Comparison of ENCODE assay signal across 16 cellular contexts in the genomic region with DNA sequence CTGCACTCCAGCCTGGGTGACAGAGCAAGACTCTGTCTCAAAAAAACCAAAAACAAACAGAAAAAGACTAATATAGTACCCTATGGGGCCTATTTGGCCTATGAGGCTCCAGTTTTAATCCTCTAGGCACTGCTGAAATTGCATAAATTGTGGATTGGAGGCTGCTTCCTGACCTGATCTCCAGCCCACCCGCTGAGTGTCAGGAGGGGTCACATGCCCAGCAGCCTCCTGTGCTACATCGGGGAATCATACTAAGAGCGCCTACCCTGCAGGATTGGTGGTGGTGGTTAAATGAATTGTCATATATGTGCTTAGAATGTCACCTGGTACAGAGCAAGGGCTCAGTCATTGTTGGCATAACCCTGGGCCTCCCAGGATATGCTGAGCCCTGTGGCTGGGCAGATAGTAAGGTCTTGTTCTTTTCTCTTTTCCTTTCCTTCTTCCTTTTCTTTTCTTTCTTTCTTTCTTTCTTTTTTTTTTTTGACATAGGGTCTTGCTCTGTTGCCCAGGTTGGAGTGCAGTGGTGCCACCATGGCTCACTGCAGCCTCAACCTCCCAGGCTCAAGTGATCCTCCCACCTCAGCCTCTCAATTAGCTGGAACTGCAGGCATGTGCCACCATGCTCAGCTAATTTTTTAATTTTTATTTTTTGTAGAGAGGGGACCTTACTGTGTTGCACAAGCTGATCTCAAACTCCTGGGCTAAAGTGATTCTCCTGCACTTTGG. TPM values are rescaled to one million over a fixed set of nuclear protein-coding genes. Genes with fewer than 3 reads are reported as not detected.
DNase-seq lines count a peak whose midpoint lies in the region; ATAC-seq, FAIRE-seq and TF ChIP-seq lines count a peak whose summit lies in the region.
"Had no signal": no experiment of that assay in that cellular context is flagged by ENCODE, and none has a peak within 500 bp of the region (broad histone marks: within the 10 kb centered on the region; RNA-seq: fewer than 3 reads in every experiment).

No MANE protein-coding gene starts in this region.

- BruUV-seq in PC-3 (replicated peaks; lab: Mats Ljungman, UMichigan): no TSS peak

- H3K4me3 ChIP-seq in GM23338: no peak overlapping the region
- H3K4me3 ChIP-seq in PC-3 (ENCODE audit: low read length): no peak overlapping the region
- H3K4me3 ChIP-seq: BLaER1 treated with 17β-estradiol and CSF1 and Interleukin-3, amounts not matched to agents 10 nM and 100 nM had no signal

- H3K27me3 ChIP-seq in GM23338 (ENCODE audit: insufficient read depth) (peaks cover 27% of the 10 kb centered on the region), PC-3 (ENCODE audit: low read length) (no peaks in the 10 kb centered on the region)
- H3K27me3 ChIP-seq: BLaER1 treated with 17β-estradiol and CSF1 and Interleukin-3, amounts not matched to agents 10 nM and 100 nM had no signal

- no peak overlapping the region for H3K27ac ChIP-seq in GM23338 (ENCODE audit: low read depth)
- H3K27ac ChIP-seq in PC-3 (ENCODE audit: low read length): no peak overlapping the region
- H3K27ac ChIP-seq: BLaER1 treated with 17β-estradiol and CSF1 and Interleukin-3, amounts not matched to agents 10 nM and 100 nM had no signal

- no peaks in the 10 kb centered on the region for H3K9me3 ChIP-seq in PC-3 (ENCODE audit: low read length)
- H3K9me3 ChIP-seq: BLaER1 treated with 17β-estradiol and CSF1 and Interleukin-3, amounts not matched to agents 10 nM and 100 nM had no signal

- FAIRE-seq in frontal cortex (lab: Jason Lieb, UNC): no peak
- FAIRE-seq: HTR-8/SVneo had no signal

- no peak for TF ChIP-seq CTCF in GM23338 (conservative IDR thresholded peaks at IDR 0.05; ENCODE audit: low read depth in 2 of 2)
- TF ChIP-seq CTCF in PC-3 (conservative IDR thresholded peaks at IDR 0.05; ENCODE audit: low read depth, low read length): no peak
- TF ChIP-seq CTCF in nephron (IDR thresholded peaks at IDR 0.05; ENCODE audit: unreplicated experiment in 3 of 3): no peak

- no peaks in the 10 kb centered on the region for H3K79me2 ChIP-seq in GM23338 (replicated peaks; ENCODE audit: insufficient read depth)
- no peaks in the 10 kb centered on the region for H3K79me2 ChIP-seq in PC-3 (ENCODE audit: low read length)

- ATAC-seq in GM23338 (peak; percentile 19), PC-3 (no peak), GM21390 (IDR thresholded peaks at IDR 0.05; ENCODE audit: unreplicated experiment) (no peak)
- no peak for ATAC-seq in central memory CD8-positive, alpha-beta T cell (replicated peaks; ENCODE audit: extremely low read depth, poor library complexity, severe bottlenecking)
- ATAC-seq: HCT116, SK-N-SH treated with all-trans-retinoic acid at 6 μM for 48 hours had no signal

- H4K20me1 ChIP-seq in GM23338 (replicated peaks; ENCODE audit: insufficient read depth): no peaks in the 10 kb centered on the region; the same call in 1 of the 2 replicates
- H4K20me1 ChIP-seq in PC-3 (ENCODE audit: low read length): no peaks in the 10 kb centered on the region
- H4K20me1 ChIP-seq: BLaER1 treated with 17β-estradiol and CSF1 and Interleukin-3, amounts not matched to agents 10 nM and 100 nM had no signal

- CTCF ChIA-PET in PC-3 (lab: Charles Lee): interaction anchor here (1.1 kb wide), 1 partner anchor 27 kb away, joined by 4 read pairs; no protein-coding TSS in a partner anchor

- H3K27me3 Mint-ChIP-seq in GM23338 (ENCODE audit: insufficient read depth, low read depth, poor library complexity): peaks cover 42% of the 10 kb centered on the region
- H3K27me3 Mint-ChIP-seq in central memory CD8-positive, alpha-beta T cell: no peaks in the 10 kb centered on the region
- peaks cover 29% of the 10 kb centered on the region for H3K27me3 Mint-ChIP-seq in nephron (ENCODE audit: low read depth)

- peaks cover 12% of the 10 kb centered on the region for H3K36me3 Mint-ChIP-seq in GM23338 (ENCODE audit: low read depth)
- peaks cover 8% of the 10 kb centered on the region for H3K36me3 Mint-ChIP-seq in central memory CD8-positive, alpha-beta T cell (ENCODE audit: insufficient read depth)
- peaks cover 19% of the 10 kb centered on the region for H3K36me3 Mint-ChIP-seq in nephron (ENCODE audit: low read depth)

- DNase-seq in GM23338 (ENCODE audit: low spot score) (peak; percentile 85), PC-3 (peak; percentile 3), dedifferentiated amniotic fluid mesenchymal stem cell (ENCODE audit: extremely low spot score) (no peak), frontal cortex (ENCODE audit: low spot score in 2 of 2) (no peak)
- DNase-seq in central memory CD8-positive, alpha-beta T cell (ENCODE audit: low spot score in 2 of 2): no peak
- DNase-seq in activated effector memory CD4-positive, alpha-beta T cell treated with Interleukin-2 at 50 U/mL for 16 hours: no peak
- DNase-seq: DMS79; NCI-H1105; NK-92 treated with Interleukin-12 subunit alpha and Interleukin-12 subunit beta, amount 100 ng/mL, for 24 hours; SHP77 treated with DMSO at 0.1 percent for 48 hours had no signal

- H3K36me3 ChIP-seq in GM23338 (ENCODE audit: insufficient read depth) (no peaks in the 10 kb centered on the region), PC-3 (ENCODE audit: low read depth, low read length) (no peaks in the 10 kb centered on the region; the same call in 1 of the 2 replicates)

- intact Hi-C loops in PC-3 (cut with micrococcal nuclease): no loop called here

- POLR2A ChIA-PET in PC-3 (lab: Charles Lee; ENCODE audit: unreplicated experiment): no interaction called here

- H3F3A ChIP-seq in GM23338 (replicated peaks; ENCODE audit: low read depth) (0 out of 2 replicates have a peak, but pooled peaks cover 4% of the 10 kb centered on the region), PC-3 (ENCODE audit: low read length, unreplicated experiment) (no peaks in the 10 kb centered on the region)

- H3K27ac Mint-ChIP-seq in GM23338 (no peak overlapping the region), nephron (peak overlapping the region; percentile 15 to 51 (median 41))
- peak overlapping the region; percentile 49 for H3K27ac Mint-ChIP-seq in central memory CD8-positive, alpha-beta T cell (ENCODE audit: low read depth)

- H3K4me2 ChIP-seq in GM23338 (peak overlapping the region; percentile 44), PC-3 (ENCODE audit: low read length) (peak overlapping the region; percentile 73)
- H3K4me2 ChIP-seq: BLaER1 treated with 17β-estradiol and CSF1 and Interleukin-3, amounts not matched to agents 10 nM and 100 nM had no signal

- H3K4me1 Mint-ChIP-seq in GM23338: peaks cover 42% of the 10 kb centered on the region
- H3K4me1 Mint-ChIP-seq in central memory CD8-positive, alpha-beta T cell: peaks cover 13% of the 10 kb centered on the region
- H3K4me1 Mint-ChIP-seq in nephron: peaks cover 18% of the 10 kb centered on the region

- H3K9me3 Mint-ChIP-seq in GM23338: no peaks in the 10 kb centered on the region; the same call in 2 of the 3 replicates
- no peaks in the 10 kb centered on the region for H3K9me3 Mint-ChIP-seq in central memory CD8-positive, alpha-beta T cell
- H3K9me3 Mint-ChIP-seq in nephron: no peaks in the 10 kb centered on the region

- H3K4me1 ChIP-seq in GM23338 (ENCODE audit: insufficient read depth): peaks cover 31% of the 10 kb centered on the region
- H3K4me1 ChIP-seq in PC-3 (ENCODE audit: insufficient read depth, low read length): peaks cover 22% of the 10 kb centered on the region

- H3K9me2 ChIP-seq in GM23338 (ENCODE audit: insufficient read depth): no peaks in the 10 kb centered on the region
- no peaks in the 10 kb centered on the region for H3K9me2 ChIP-seq in PC-3 (replicated peaks; ENCODE audit: low read length)

- H3K9ac ChIP-seq in PC-3 (ENCODE audit: low read length): no peak overlapping the region
- H3K9ac ChIP-seq: BLaER1 treated with 17β-estradiol and CSF1 and Interleukin-3, amounts not matched to agents 10 nM and 100 nM had no signal

- H3K4me3 Mint-ChIP-seq in GM23338: no peak overlapping the region; the same call in 2 of the 3 replicates
- no peak overlapping the region for H3K4me3 Mint-ChIP-seq in central memory CD8-positive, alpha-beta T cell
- H3K4me3 Mint-ChIP-seq in nephron: no peak overlapping the region

- H2AFZ ChIP-seq in GM23338 (no peak overlapping the region), PC-3 (ENCODE audit: low read length) (no peak overlapping the region)

TF ChIP-seq in GM23338, 12 proteins besides CTCF, POLR2A, EP300 and RAD21 (continues in another document):
- TF ChIP-seq STAT1 (IDR thresholded peaks at IDR 0.05; ENCODE audit: unreplicated experiment) (no peak), JUNB (IDR thresholded peaks at IDR 0.05; ENCODE audit: unreplicated experiment) (no peak), ZNF331 (CRISPR knock-in tag; IDR thresholded peaks at IDR 0.05; ENCODE audit: low read depth) (no peak), POLR2AphosphoS5 (IDR thresholded peaks at IDR 0.05; ENCODE audit: low read depth) (no peak), NANOG (IDR thresholded peaks at IDR 0.05; ENCODE audit: borderline replicate concordance) (no peak), EZH2 (IDR thresholded peaks at IDR 0.05; ENCODE audit: low read depth, unreplicated experiment) (no peak), ZNF114 (CRISPR knock-in tag; IDR thresholded peaks at IDR 0.05) (no peak), EZH2phosphoT487 (IDR thresholded peaks at IDR 0.05; ENCODE audit: unreplicated experiment) (no peak), CREB1 (CRISPR knock-in tag; IDR thresholded peaks at IDR 0.05; ENCODE audit: low read depth) (no peak)
- TF ChIP-seq, protein P1, sequence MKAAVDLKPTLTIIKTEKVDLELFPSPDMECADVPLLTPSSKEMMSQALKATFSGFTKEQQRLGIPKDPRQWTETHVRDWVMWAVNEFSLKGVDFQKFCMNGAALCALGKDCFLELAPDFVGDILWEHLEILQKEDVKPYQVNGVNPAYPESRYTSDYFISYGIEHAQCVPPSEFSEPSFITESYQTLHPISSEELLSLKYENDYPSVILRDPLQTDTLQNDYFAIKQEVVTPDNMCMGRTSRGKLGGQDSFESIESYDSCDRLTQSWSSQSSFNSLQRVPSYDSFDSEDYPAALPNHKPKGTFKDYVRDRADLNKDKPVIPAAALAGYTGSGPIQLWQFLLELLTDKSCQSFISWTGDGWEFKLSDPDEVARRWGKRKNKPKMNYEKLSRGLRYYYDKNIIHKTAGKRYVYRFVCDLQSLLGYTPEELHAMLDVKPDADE (IDR thresholded peaks at IDR 0.05): no peak

RNA-seq across cellular contexts. Expression of a gene that starts 31.3 kb away (rescaled TPM):
- total RNA-seq in GM23338 (2014; rRNA removed; shearing (Covaris generic)): 53.2 and 65.0 TPM in 2 replicates
- polyA plus RNA-seq in GM23338 (2016; fragmentation: Nextera tagmentation; extraction: Ambion mirVana): 48.4 and 50.3 TPM in 2 replicates
- total RNA-seq in PC-3 (2014; rRNA removed): 8.9 and 16.7 TPM in 2 replicates
- 25.3 TPM for total RNA-seq in frontal cortex

RNA-seq across cellular contexts. Expression of a gene that starts 55.8 kb away (rescaled TPM):
- 60.0 and 63.2 TPM in 2 replicates for total RNA-seq in GM23338 (2014; rRNA removed; shearing (Covaris generic))
- 69.8 and 74.6 TPM in 2 replicates for polyA plus RNA-seq in GM23338 (2016; fragmentation: Nextera tagmentation; extraction: Ambion mirVana)
- total RNA-seq in PC-3 (2014; rRNA removed): 43.0 and 63.2 TPM in 2 replicates
- total RNA-seq in frontal cortex: 1.6 TPM

RNA-seq across cellular contexts. Expression of a gene that starts 58.0 kb away (rescaled TPM):
- total RNA-seq in GM23338 (2014; rRNA removed; shearing (Covaris generic)): 21.6 and 28.5 TPM in 2 replicates
- polyA plus RNA-seq in GM23338 (2016; fragmentation: Nextera tagmentation; extraction: Ambion mirVana): 8.5 and 9.6 TPM in 2 replicates
- total RNA-seq in PC-3 (2014; rRNA removed) (14.5 and 21.4 TPM in 2 replicates), frontal cortex (16.7 TPM)

Comparison
In these comparisons a context has a peak if more than half of its experiments do, and no peak if none do; other contexts are left out.
1. DNase-seq: peak in GM23338 (single experiment) and PC-3 (single experiment); none in central memory CD8-positive, alpha-beta T cell (0 of 2), dedifferentiated amniotic fluid mesenchymal stem cell (single experiment), activated effector memory CD4-positive, alpha-beta T cell treated with Interleukin-2 at 50 U/mL for 16 hours (single experiment) and frontal cortex (0 of 2).
2. RNA of a gene that starts 55.8 kb away (total RNA-seq): 60.0 to 63.2 TPM in GM23338 and 43.0 to 63.2 TPM in PC-3; 1.6 TPM in frontal cortex (single experiment); every median in the first group is over 10 times any median in the second.